ENCODE assay signal across 8 cellular contexts in genomic region chr15:85800460-85801123, GRCh38. TPM values are rescaled to one million over a fixed set of nuclear protein-coding genes. Genes with fewer than 3 reads are reported as not detected.
A peak's percentile ranks its signal among the peaks of the same experiment; 100 is the strongest.
DNase-seq lines count a peak whose midpoint lies in the region; ATAC-seq and TF ChIP-seq lines count a peak whose summit lies in the region.

No MANE protein-coding gene starts in this region.

- no peaks in the 10 kb centered on the region for H3K36me3 Mint-ChIP-seq in activated T-helper 17 cell treated with anti-CD3 and anti-CD28 coated beads, Interleukin-2, amount 50 U/mL, for 72 hours (ENCODE audit: low read depth)

- no peaks in the 10 kb centered on the region for H3K9me3 ChIP-seq in SJCRH30 (replicated peaks)

- no peaks in the 10 kb centered on the region for H3K27me3 Mint-ChIP-seq in activated T-helper 17 cell treated with anti-CD3 and anti-CD28 coated beads, Interleukin-2, amount 50 U/mL, for 72 hours

- peaks cover 5% of the 10 kb centered on the region for H3K4me1 Mint-ChIP-seq in activated T-helper 17 cell treated with anti-CD3 and anti-CD28 coated beads, Interleukin-2, amount 50 U/mL, for 72 hours

- ATAC-seq in left ventricle myocardium superior (peak; percentile 95), HG03196 (IDR thresholded peaks at IDR 0.05; ENCODE audit: unreplicated experiment) (no peak)
- ATAC-seq in activated T-helper 17 cell treated with anti-CD3 and anti-CD28 coated beads, Interleukin-2, amount 50 U/mL, for 72 hours (replicated peaks): no peak

- H3K27me3 ChIP-seq in SJCRH30: no peaks in the 10 kb centered on the region

- no peak overlapping the region for H3K4me3 Mint-ChIP-seq in activated T-helper 17 cell treated with anti-CD3 and anti-CD28 coated beads, Interleukin-2, amount 50 U/mL, for 72 hours

- intact Hi-C loops in left ventricle myocardium superior (cut with micrococcal nuclease): no loop called here

- peaks cover 21% of the 10 kb centered on the region for H3K4me1 ChIP-seq in SJCRH30

- TF ChIP-seq CTCF in LNCAP (IDR thresholded peaks at IDR 0.05): peak; percentile 42

- H3K36me3 ChIP-seq in SJCRH30: no peaks in the 10 kb centered on the region

- DNase-seq in A172 (ENCODE audit: low spot score): peak; percentile 89
- DNase-seq in SJCRH30: peak; percentile 83 to 88
- peak; percentile 72 for DNase-seq in left ventricle myocardium superior
- DNase-seq in retina: no peak
- no peak for DNase-seq in NK-92 treated with Interleukin-12 subunit alpha and Interleukin-12 subunit beta, amount 100 ng/mL, for 24 hours (lab: John Stamatoyannopoulos, UW)

- no peak overlapping the region for H3K4me3 ChIP-seq in SJCRH30

- no peak overlapping the region for H3K27ac Mint-ChIP-seq in activated T-helper 17 cell treated with anti-CD3 and anti-CD28 coated beads, Interleukin-2, amount 50 U/mL, for 72 hours

- no peaks in the 10 kb centered on the region for H3K9me3 Mint-ChIP-seq in activated T-helper 17 cell treated with anti-CD3 and anti-CD28 coated beads, Interleukin-2, amount 50 U/mL, for 72 hours

- no peak overlapping the region for H3K27ac ChIP-seq in SJCRH30

RNA-seq across cellular contexts. Expression of gene KLHL25, which starts 5.9 kb away (rescaled TPM):
- total RNA-seq in A172 (2014; rRNA removed; shearing (Covaris generic)): 6.4 and 14.9 TPM in 2 replicates
- 8.2 and 9.5 TPM in 2 replicates for total RNA-seq in SJCRH30 (2014; rRNA removed; shearing (Covaris generic))
- total RNA-seq in left ventricle myocardium superior: 3.8 TPM
- 1 to 10 TPM; 3.4 to 4.6 TPM for total RNA-seq in activated T-helper 17 cell treated with anti-CD3 and anti-CD28 coated beads, Interleukin-2, amount 50 U/mL, for 72 hours

Comparison
In these comparisons a context has a peak if more than half of its experiments do, and no peak if none do; other contexts are left out.
1. DNase-seq: peak in A172 (single experiment), SJCRH30 (2 of 2) and left ventricle myocardium superior (single experiment); none in retina (single experiment) and NK-92 treated with Interleukin-12 subunit alpha and Interleukin-12 subunit beta, amount 100 ng/mL, for 24 hours (single experiment).